In the genomic region with DNA sequence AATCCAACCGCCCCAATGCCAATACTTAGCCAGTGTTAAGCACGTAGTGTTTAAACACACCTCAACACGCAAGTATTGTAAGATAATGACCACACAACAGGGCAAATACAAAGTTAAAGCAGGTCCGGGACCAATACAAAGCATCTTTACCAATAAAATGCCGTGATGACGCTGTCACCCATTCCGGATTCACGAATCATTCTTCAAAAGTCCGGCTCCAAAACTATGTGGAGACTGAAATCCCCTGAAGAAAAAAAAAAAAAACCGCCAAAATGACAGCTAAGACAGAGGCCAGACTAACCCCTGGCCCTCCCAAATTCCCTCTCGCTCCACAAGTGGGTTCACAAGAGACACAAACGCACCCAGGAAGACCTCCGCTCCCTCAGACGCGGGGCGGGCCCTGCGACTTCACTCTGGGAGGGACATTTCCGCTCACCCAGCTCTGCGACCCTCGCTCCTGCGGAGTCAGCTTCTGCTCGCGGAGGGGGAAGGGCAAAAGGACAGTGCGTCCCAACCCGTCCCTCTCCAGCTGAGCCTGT, we compare ENCODE assay signal across 8 cellular contexts. TPM values are rescaled to one million over a fixed set of nuclear protein-coding genes. Genes with fewer than 3 reads are reported as not detected.
DNase-seq lines count a peak whose midpoint lies in the region; ATAC-seq and TF ChIP-seq lines count a peak whose summit lies in the region.

No MANE protein-coding gene starts in this region.

- in situ Hi-C loops in mammary epithelial cell (cut with MboI; ENCODE audit: low sequenced_read_pairs in 2 of 2): loop anchor here (10.0 to 25.0 kb wide), 4 partner anchors 389 to 1087 kb away; no protein-coding TSS in a partner anchor

- peak overlapping the region; percentile 90 for H3K4me2 ChIP-seq in mammary epithelial cell (ENCODE audit: insufficient read depth, low read depth, low read length)

- TF ChIP-seq CTCF in CD8-positive, alpha-beta T cell (IDR thresholded peaks at IDR 0.05): no peak
- TF ChIP-seq CTCF in mammary epithelial cell (conservative IDR thresholded peaks at IDR 0.05 in 1 of 2, IDR thresholded peaks at IDR 0.05 in 1 of 2; ENCODE audit: extremely low read depth in 1 of 2, insufficient read depth in 1 of 2, low read depth in 1 of 2, low read length in 2 of 2): no peak

- peaks cover 11% of the 10 kb centered on the region for H3K4me1 ChIP-seq in CD8-positive, alpha-beta T cell (ENCODE audit: insufficient read depth, low read length)
- H3K4me1 ChIP-seq in mammary epithelial cell (ENCODE audit: insufficient read depth, low read length) (peaks cover 5% of the 10 kb centered on the region), mucosa of stomach (ENCODE audit: control insufficient read depth, insufficient read depth, low read length) (peaks cover 8% of the 10 kb centered on the region)

- DNase-seq in CD8-positive, alpha-beta T cell: no peak
- DNase-seq in mammary epithelial cell (no peak), NCI-H510A treated with DMSO at 0.1 percent for 48 hours (lab: John Stamatoyannopoulos, UW) (no peak), HK-2 (ENCODE audit: unreplicated experiment) (no peak), superior temporal gyrus (ENCODE audit: extremely low spot score) (no peak)

- dilution Hi-C loops in mammary epithelial cell (cut with HindIII; ENCODE audit: low sequenced_read_pairs): no loop called here

- POLR2A ChIA-PET in CD8-positive, alpha-beta T cell (lab: Charles Lee): interaction anchor here (0.6 to 2.8 kb wide), 13 partner anchors 8 to 1292 kb away, joined by 3 to 24 read pairs (median 4); a partner anchor contains a TSS

- no peaks in the 10 kb centered on the region for H3K9me3 Mint-ChIP-seq in CD8-positive, alpha-beta T cell

- H3K27ac Mint-ChIP-seq in CD8-positive, alpha-beta T cell: peak overlapping the region; percentile 90

- H3K4me3 Mint-ChIP-seq in CD8-positive, alpha-beta T cell: peak overlapping the region; percentile 93

- no peaks in the 10 kb centered on the region for H3K36me3 ChIP-seq in CD8-positive, alpha-beta T cell (ENCODE audit: insufficient read depth, low read length)
- H3K36me3 ChIP-seq in mammary epithelial cell (ENCODE audit: insufficient read depth, low read length): peaks cover 7% of the 10 kb centered on the region
- H3K36me3 ChIP-seq in mucosa of stomach (ENCODE audit: control insufficient read depth, insufficient read depth, low read length): no peaks in the 10 kb centered on the region

- H3K9me3 ChIP-seq in CD8-positive, alpha-beta T cell (ENCODE audit: low read length): no peaks in the 10 kb centered on the region
- H3K9me3 ChIP-seq in mammary epithelial cell (replicated peaks; ENCODE audit: insufficient read depth, low read length): no peaks in the 10 kb centered on the region
- no peaks in the 10 kb centered on the region for H3K9me3 ChIP-seq in mucosa of stomach (ENCODE audit: control insufficient read depth, low read length)

- H2AFZ ChIP-seq in mammary epithelial cell (ENCODE audit: low read depth, low read length): peak overlapping the region; percentile 98

- BruUV-seq in mammary epithelial cell (replicated peaks; lab: Mats Ljungman, UMichigan): TSS peak; percentile 42

- H3K27ac ChIP-seq in CD8-positive, alpha-beta T cell (ENCODE audit: low read depth, low read length): peak overlapping the region; percentile 78
- H3K27ac ChIP-seq in mammary epithelial cell (ENCODE audit: insufficient read depth, low read depth, low read length): peak overlapping the region; percentile 83

- H3K9ac ChIP-seq in mammary epithelial cell (ENCODE audit: insufficient read depth, low read length): peak overlapping the region; percentile 91
- H3K9ac ChIP-seq in mucosa of stomach (ENCODE audit: low read length): peak overlapping the region; percentile 75

- peak overlapping the region; percentile 97 for H3K4me3 ChIP-seq in CD8-positive, alpha-beta T cell (ENCODE audit: low read depth, low read length)
- peak overlapping the region; percentile 77 to 100 (median 91) for H3K4me3 ChIP-seq in mammary epithelial cell (replicated peaks in 1 of 3; ENCODE audit: insufficient read depth in 1 of 3, low read depth in 2 of 3, low read length in 3 of 3)
- peak overlapping the region; percentile 53 for H3K4me3 ChIP-seq in mucosa of stomach (ENCODE audit: low read length)

- CTCF ChIA-PET in CD8-positive, alpha-beta T cell (lab: Charles Lee): interaction anchor here (0.8 to 2.9 kb wide), 14 partner anchors 10 to 1081 kb away, joined by 3 to 39 read pairs (median 4); a partner anchor contains a TSS
- CTCF ChIA-PET in mammary epithelial cell (lab: Charles Lee; ENCODE audit: low non-redundant PET): no interaction called here

- WGBS in mammary epithelial cell (ENCODE audit: low coverage, missing lambda C conversion rate): 3% methylated on average over 14 of the region's 25 CpGs

- H4K20me1 ChIP-seq in mammary epithelial cell (ENCODE audit: insufficient read depth, low read length): no peaks in the 10 kb centered on the region

- no peaks in the 10 kb centered on the region for H3K27me3 ChIP-seq in CD8-positive, alpha-beta T cell (ENCODE audit: insufficient read depth, low read length)
- H3K27me3 ChIP-seq in mammary epithelial cell (ENCODE audit: insufficient read depth, low read length) (no peaks in the 10 kb centered on the region), mucosa of stomach (ENCODE audit: control insufficient read depth, insufficient read depth, low read length) (no peaks in the 10 kb centered on the region)

- peaks cover 22% of the 10 kb centered on the region for H3K36me3 Mint-ChIP-seq in CD8-positive, alpha-beta T cell

- ATAC-seq in CD8-positive, alpha-beta T cell: peak; percentile 22
- ATAC-seq in GM19467 (IDR thresholded peaks at IDR 0.05; ENCODE audit: unreplicated experiment) (peak; percentile 48), HG03558 (IDR thresholded peaks at IDR 0.05; ENCODE audit: extremely low read depth, unreplicated experiment) (peak; percentile 21)

- peaks cover 51% of the 10 kb centered on the region for H3K4me1 Mint-ChIP-seq in CD8-positive, alpha-beta T cell (ENCODE audit: low read depth)

- intact Hi-C loops in CD8-positive, alpha-beta T cell (cut with DNase I, micrococcal nuclease): loop anchor here (1.0 to 10.0 kb wide), 15 partner anchors 44 to 1289 kb away; a partner anchor contains a TSS
- intact Hi-C loops in mammary epithelial cell (cut with micrococcal nuclease): loop anchor here (1.0 to 10.0 kb wide), 7 partner anchors 109 to 1082 kb away; a partner anchor contains a TSS

- H3K79me2 ChIP-seq in mammary epithelial cell (ENCODE audit: insufficient read depth, low read length): peaks cover 69% of the 10 kb centered on the region

- no peaks in the 10 kb centered on the region for H3K27me3 Mint-ChIP-seq in CD8-positive, alpha-beta T cell (ENCODE audit: low read depth)

RNA-seq across cellular contexts. Expression of a gene that starts 0.6 kb away (rescaled TPM):
- 1 to 10 TPM; 1.5 to 1.6 TPM for total RNA-seq in CD8-positive, alpha-beta T cell
- total RNA-seq in mammary epithelial cell: 10 to 100 TPM; 22.3 to 29.9 TPM
- 32.5 TPM for polyA plus RNA-seq in mammary epithelial cell
- 49.3 TPM for polyA minus RNA-seq in mammary epithelial cell

RNA-seq across cellular contexts. Expression of a gene that starts 0.8 kb away (rescaled TPM):
- total RNA-seq in CD8-positive, alpha-beta T cell: 1 to 10 TPM; 4.0 to 5.7 TPM
- 10 to 100 TPM in 1 of 2 donors, 1 to 10 TPM in 1; 7.7 to 21.6 TPM for total RNA-seq in mammary epithelial cell
- polyA plus RNA-seq in mammary epithelial cell: 10.2 TPM
- 9.3 TPM for polyA minus RNA-seq in mammary epithelial cell

RNA-seq across cellular contexts. Expression of a gene that starts 43.9 kb away (rescaled TPM):
- total RNA-seq in CD8-positive, alpha-beta T cell: 100 to 1,000 TPM; 774 to 800 TPM
- 100 to 1,000 TPM; 396 to 722 TPM for total RNA-seq in mammary epithelial cell
- polyA plus RNA-seq in mammary epithelial cell: 459 TPM
- polyA minus RNA-seq in mammary epithelial cell: 174 TPM

RNA-seq across cellular contexts. Expression of a gene that starts 44.3 kb away (rescaled TPM):
- 10 to 100 TPM in 1 of 2 experiments, 1 to 10 TPM in 1; 8.8 to 10.4 TPM for total RNA-seq in CD8-positive, alpha-beta T cell
- total RNA-seq in mammary epithelial cell: 1 to 10 TPM; 5.5 to 5.6 TPM
- polyA plus RNA-seq in mammary epithelial cell: 1.7 TPM
- 4.8 TPM for polyA minus RNA-seq in mammary epithelial cell

Comparison
In these comparisons a context has a peak if more than half of its experiments do, and no peak if none do; other contexts are left out.
1. RNA of a gene that starts 0.6 kb away (total RNA-seq): 22.3 to 29.9 TPM in mammary epithelial cell; 1.5 to 1.6 TPM in CD8-positive, alpha-beta T cell; every median in the first group is over 4 times any median in the second.
2. Peak in every context shown above with its lines, with median percentiles within 50 percentile points of each other: ATAC-seq and H3K4me3 ChIP-seq.